In the genomic region with DNA sequence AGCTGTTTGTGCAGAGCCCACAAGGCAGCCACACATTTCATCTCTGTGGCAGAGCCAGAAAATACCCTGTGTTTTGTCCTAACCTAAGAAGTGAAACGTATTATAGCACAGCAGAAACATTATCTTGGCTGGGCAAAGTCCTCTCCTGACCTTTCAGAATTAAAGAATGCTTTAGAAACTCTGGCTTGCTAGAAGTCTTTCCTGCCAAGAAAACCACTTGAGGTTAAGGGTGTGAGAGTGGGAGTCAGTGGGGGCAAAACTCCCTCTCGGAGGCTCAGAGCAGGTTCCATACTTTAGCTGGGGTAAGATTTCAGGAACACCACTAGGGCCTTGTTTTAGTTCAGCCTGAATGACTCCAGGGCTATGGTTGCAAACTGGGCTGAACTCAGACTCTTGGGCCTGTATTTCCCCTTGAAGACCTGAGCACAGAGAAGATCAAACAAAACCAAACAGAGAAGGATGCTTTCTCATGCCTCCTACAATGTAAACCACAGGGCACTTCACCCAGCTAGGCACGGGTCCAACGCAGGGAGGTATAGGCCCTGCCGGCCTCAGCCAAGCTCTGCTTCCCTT, we compare ENCODE assay signal across 18 cellular contexts. TPM values are rescaled to one million over a fixed set of nuclear protein-coding genes. Genes with fewer than 3 reads are reported as not detected.
A peak's percentile ranks its signal among the peaks of the same experiment; 100 is the strongest.
DNase-seq lines count a peak whose midpoint lies in the region; ATAC-seq and TF ChIP-seq lines count a peak whose summit lies in the region.
"Had no signal": no experiment of that assay in that cellular context is flagged by ENCODE, and none has a peak within 500 bp of the region (broad histone marks: within the 10 kb centered on the region; RNA-seq: fewer than 3 reads in every experiment).

No MANE protein-coding gene starts in this region.

- H3K9me3 ChIP-seq in neural progenitor cell (ENCODE audit: low read depth) (no peaks in the 10 kb centered on the region), heart right ventricle (no peaks in the 10 kb centered on the region)
- H3K9me3 ChIP-seq: SJSA1 had no signal

- H3K27me3 ChIP-seq in neural progenitor cell (no peaks in the 10 kb centered on the region), heart right ventricle (no peaks in the 10 kb centered on the region)
- H3K27me3 ChIP-seq: SJSA1 had no signal

- H3K4me1 Mint-ChIP-seq in neural progenitor cell: peaks cover 41% of the 10 kb centered on the region
- no peaks in the 10 kb centered on the region for H3K4me1 Mint-ChIP-seq in activated T-cell treated with anti-CD3 and anti-CD28 coated beads, Interleukin-2, amount 50 U/mL, for 72 hours (ENCODE audit: low read depth)
- H3K4me1 Mint-ChIP-seq: activated CD8-positive, alpha-beta memory T cell treated with anti-CD3 and anti-CD28 coated beads, Interleukin-2, amount 10 ng/mL, durations not matched to agents 7 days and 5 days; central memory CD8-positive, alpha-beta T cell had no signal

- no peak overlapping the region for H3K9ac ChIP-seq in neural progenitor cell

- peak overlapping the region; percentile 72 for H3K27ac Mint-ChIP-seq in neural progenitor cell
- no peak overlapping the region for H3K27ac Mint-ChIP-seq in activated T-cell treated with anti-CD3 and anti-CD28 coated beads, Interleukin-2, amount 50 U/mL, for 72 hours
- H3K27ac Mint-ChIP-seq: activated CD8-positive, alpha-beta memory T cell treated with anti-CD3 and anti-CD28 coated beads, Interleukin-2, amount 10 ng/mL, durations not matched to agents 7 days and 5 days; activated naive CD4-positive, alpha-beta T cell treated with anti-CD3 and anti-CD28 coated beads for 36 hours; IgD-negative memory B cell; mesothelial cell of epicardium; progenitor cell of endocrine pancreas had no signal

- peaks cover 11% of the 10 kb centered on the region for H3K27me3 Mint-ChIP-seq in neural progenitor cell (ENCODE audit: insufficient read depth, low read depth)
- H3K27me3 Mint-ChIP-seq in activated T-cell treated with anti-CD3 and anti-CD28 coated beads, Interleukin-2, amount 50 U/mL, for 72 hours (ENCODE audit: low read depth): peaks cover 20% of the 10 kb centered on the region
- H3K27me3 Mint-ChIP-seq: IgD-negative memory B cell had no signal

- H3K36me3 ChIP-seq in neural progenitor cell (no peaks in the 10 kb centered on the region), heart right ventricle (peaks cover 0 to 55% (median 0%) of the 10 kb centered on the region in 9 donors)
- H3K36me3 ChIP-seq: SJSA1 had no signal

- DNase-seq in Daoy (ENCODE audit: low read depth): peak; percentile 54
- DNase-seq in astrocyte of the hippocampus (ENCODE audit: low read depth, low spot score): peak; percentile 57
- no peak for DNase-seq in neural progenitor cell (ENCODE audit: low spot score)
- DNase-seq in activated gamma-delta T cell treated with Interleukin-2 at 50 U/mL for 16 hours: no peak
- DNase-seq in DMS 273 treated with DMSO at 0.1 percent for 48 hours (lab: John Stamatoyannopoulos, UW): no peak
- no peak for DNase-seq in activated T-cell treated with anti-CD3 and anti-CD28 coated beads, Interleukin-2, amount 50 U/mL, for 72 hours
- no peak for DNase-seq in heart right ventricle
- DNase-seq: activated CD8-positive, alpha-beta memory T cell treated with anti-CD3 and anti-CD28 coated beads, Interleukin-2, amount 10 ng/mL, durations not matched to agents 7 days and 5 days; activated naive CD4-positive, alpha-beta T cell treated with anti-CD3 and anti-CD28 coated beads for 36 hours; NCI-H1417; stimulated activated CD4-positive, alpha-beta T cell treated with anti-CD3 and anti-CD28 coated beads, Interleukin-2, amount 100 ng/mL, for 48 hours had no signal

- H3K4me1 ChIP-seq in neural progenitor cell (peaks cover 6% of the 10 kb centered on the region), heart right ventricle (peaks cover 9 to 73% (median 52%) of the 10 kb centered on the region in 9 donors)
- H3K4me1 ChIP-seq: SJSA1 had no signal

- TF ChIP-seq CTCF in neural progenitor cell (IDR thresholded peaks at IDR 0.05): no peak
- no peak for TF ChIP-seq CTCF in heart right ventricle (IDR thresholded peaks at IDR 0.05)

- H3K36me3 Mint-ChIP-seq in neural progenitor cell: peaks cover 2% of the 10 kb centered on the region
- no peaks in the 10 kb centered on the region for H3K36me3 Mint-ChIP-seq in activated T-cell treated with anti-CD3 and anti-CD28 coated beads, Interleukin-2, amount 50 U/mL, for 72 hours (ENCODE audit: insufficient read depth in 2 of 2)
- H3K36me3 Mint-ChIP-seq: activated CD8-positive, alpha-beta memory T cell treated with anti-CD3 and anti-CD28 coated beads, Interleukin-2, amount 10 ng/mL, durations not matched to agents 7 days and 5 days; IgD-negative memory B cell; mesothelial cell of epicardium had no signal

- H3K4me2 ChIP-seq in neural progenitor cell: no peak overlapping the region

- no peak overlapping the region for H2AFZ ChIP-seq in neural progenitor cell (replicated peaks)

- ATAC-seq in GM21529 (IDR thresholded peaks at IDR 0.05; ENCODE audit: unreplicated experiment): peak; percentile 51
- no peak for ATAC-seq in activated T-cell treated with anti-CD3 and anti-CD28 coated beads, Interleukin-2, amount 50 U/mL, for 72 hours (replicated peaks in 1 of 2)
- no peak for ATAC-seq in heart right ventricle
- ATAC-seq: activated CD8-positive, alpha-beta memory T cell treated with anti-CD3 and anti-CD28 coated beads, Interleukin-2, amount 10 ng/mL, durations not matched to agents 7 days and 5 days had no signal

- peaks cover 14% of the 10 kb centered on the region for H3K9me3 Mint-ChIP-seq in neural progenitor cell
- H3K9me3 Mint-ChIP-seq in activated T-cell treated with anti-CD3 and anti-CD28 coated beads, Interleukin-2, amount 50 U/mL, for 72 hours: no peaks in the 10 kb centered on the region
- H3K9me3 Mint-ChIP-seq: activated naive CD4-positive, alpha-beta T cell treated with anti-CD3 and anti-CD28 coated beads for 36 hours; central memory CD8-positive, alpha-beta T cell; IgD-negative memory B cell; mesothelial cell of epicardium had no signal

- 63 to 69% methylated on average over 5 of the region's 5 CpGs for WGBS in heart right ventricle, 2 donors

- H3K4me3 Mint-ChIP-seq in neural progenitor cell: no peak overlapping the region
- no peak overlapping the region for H3K4me3 Mint-ChIP-seq in activated T-cell treated with anti-CD3 and anti-CD28 coated beads, Interleukin-2, amount 50 U/mL, for 72 hours
- H3K4me3 Mint-ChIP-seq: activated CD8-positive, alpha-beta memory T cell treated with anti-CD3 and anti-CD28 coated beads, Interleukin-2, amount 10 ng/mL, durations not matched to agents 7 days and 5 days; activated naive CD4-positive, alpha-beta T cell treated with anti-CD3 and anti-CD28 coated beads for 36 hours; central memory CD8-positive, alpha-beta T cell; IgD-negative memory B cell; mesothelial cell of epicardium had no signal

- H3K27ac ChIP-seq in neural progenitor cell (no peak overlapping the region), heart right ventricle (peak overlapping the region in 2 of 10 donors; percentile 1 to 60)
- H3K27ac ChIP-seq: SJSA1 had no signal

- no peaks in the 10 kb centered on the region for H3K79me2 ChIP-seq in neural progenitor cell (ENCODE audit: low read depth)

- H3F3A ChIP-seq in neural progenitor cell (ENCODE audit: low read depth): no peaks in the 10 kb centered on the region

- H4K20me1 ChIP-seq in neural progenitor cell (ENCODE audit: low read depth): no peaks in the 10 kb centered on the region

- no peak overlapping the region for H3K4me3 ChIP-seq in neural progenitor cell
- no peak overlapping the region for H3K4me3 ChIP-seq in heart right ventricle
- H3K4me3 ChIP-seq: SJSA1 had no signal

- intact Hi-C loops in heart right ventricle (cut with DNase I): loop anchor here in 4 of 10 donors (5.0 to 10.0 kb wide), 5 partner anchors 33 to 92 kb away; partner anchors contain the start of gene ZNF366 (in 1 of the 4)

RNA-seq across cellular contexts. Expression of gene ZNF366, which starts 48.0 kb away (rescaled TPM):
- total RNA-seq in Daoy (2014; rRNA removed; shearing (Covaris generic)): not detected in 2 replicates
- total RNA-seq in neural progenitor cell (ENCODE audit: low replicate concordance) (not detected in 2 replicates), heart right ventricle (10 to 100 TPM in 2 of 10 donors, 1 to 10 TPM in 8; 3.8 to 10.5 (median 5.4) TPM)
- not detected for total RNA-seq in activated T-cell treated with anti-CD3 and anti-CD28 coated beads, Interleukin-2, amount 50 U/mL, for 72 hours
- 1 to 10 TPM; 1.7 to 2.5 TPM for polyA plus RNA-seq in heart right ventricle
- total RNA-seq: activated CD8-positive, alpha-beta memory T cell treated with anti-CD3 and anti-CD28 coated beads, Interleukin-2, amount 10 ng/mL, durations not matched to agents 7 days and 5 days; activated naive CD4-positive, alpha-beta T cell treated with anti-CD3 and anti-CD28 coated beads for 36 hours; epithelial cell of proximal tubule; mesothelial cell of epicardium; progenitor cell of endocrine pancreas; SJSA1 had no signal
- polyA plus RNA-seq: IgD-negative memory B cell had no signal

Comparison
In these comparisons a context has a peak if more than half of its experiments do, and no peak if none do; other contexts are left out.
1. DNase-seq: peak in Daoy (single experiment) and astrocyte of the hippocampus (single experiment); none in neural progenitor cell (single experiment), activated gamma-delta T cell treated with Interleukin-2 at 50 U/mL for 16 hours (single experiment), DMS 273 treated with DMSO at 0.1 percent for 48 hours (single experiment), activated T-cell treated with anti-CD3 and anti-CD28 coated beads, Interleukin-2, amount 50 U/mL, for 72 hours (0 of 2) and heart right ventricle (0 of 2).